13 cellular contexts compared by ENCODE assay signal in the genomic region with DNA sequence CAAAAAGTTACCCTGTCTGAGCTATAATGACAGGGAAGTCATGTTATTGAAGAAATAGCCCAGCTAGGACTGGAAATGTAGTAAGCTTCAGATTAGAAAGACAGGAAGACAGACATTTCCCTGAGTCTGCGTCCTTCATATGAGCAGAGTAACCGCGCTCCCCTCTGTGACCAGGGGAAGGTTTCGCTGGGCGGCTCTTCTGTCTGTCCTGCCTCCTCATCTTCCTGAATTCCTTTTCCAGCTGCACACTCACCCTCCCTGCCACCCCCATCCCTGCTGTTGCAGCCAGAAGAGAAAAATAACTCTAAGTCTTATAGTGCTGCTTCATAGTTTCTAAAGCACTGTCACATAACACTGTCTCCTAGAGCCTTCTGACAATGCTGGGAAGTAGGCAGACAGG. TPM values are rescaled to one million over a fixed set of nuclear protein-coding genes. Genes with fewer than 3 reads are reported as not detected.
DNase-seq lines count a peak whose midpoint lies in the region; ATAC-seq, FAIRE-seq and TF ChIP-seq lines count a peak whose summit lies in the region.
"Had no signal": no experiment of that assay in that cellular context is flagged by ENCODE, and none has a peak within 500 bp of the region (broad histone marks: within the 10 kb centered on the region; RNA-seq: fewer than 3 reads in every experiment).

No MANE protein-coding gene starts in this region.

- no peak overlapping the region for H3K9ac ChIP-seq in kidney (ENCODE audit: low read length in 2 of 2)
- peak overlapping the region in 1 of 3 donors; percentile 26 for H3K9ac ChIP-seq in skeletal muscle tissue (ENCODE audit: low read depth in 1 of 3, low read length in 3 of 3)

- H3K4me1 ChIP-seq in kidney (ENCODE audit: control insufficient read depth in 1 of 2, insufficient read depth in 1 of 2, low read depth in 1 of 2, low read length in 2 of 2) (peaks cover 33 to 45% of the 10 kb centered on the region in 2 donors), skeletal muscle tissue (ENCODE audit: control insufficient read depth in 3 of 3, insufficient read depth in 3 of 3, low read length in 3 of 3) (peaks cover 64 to 86% (median 77%) of the 10 kb centered on the region in 3 donors)

- intact Hi-C loops in kidney (cut with DNase I), result no loop called here

- no peak for FAIRE-seq in kidney (lab: Jason Lieb, UNC)
- FAIRE-seq in H54 (lab: Jason Lieb, UNC), result no peak
- no peak for FAIRE-seq in HTR-8/SVneo (lab: Jason Lieb, UNC)

- TF ChIP-seq CTCF in kidney (IDR thresholded peaks at IDR 0.05; ENCODE audit: borderline replicate concordance, extremely low read depth, insufficient read depth) (no peak), GM13977 (IDR thresholded peaks at IDR 0.05; ENCODE audit: extremely low read depth, insufficient read depth, missing control alignments) (no peak)

- DNase-seq in GDM1 (lab: John Stamatoyannopoulos, UW) (peak; percentile 13), kidney (no peak), H54 (ENCODE audit: insufficient read length, low spot score) (no peak), HTR-8/SVneo (ENCODE audit: insufficient read length, low spot score) (no peak), GM13977 (ENCODE audit: low spot score) (no peak)
- DNase-seq: activated CD4-positive, alpha-beta T cell treated with anti-CD3 and anti-CD28 coated beads for 1 hour; activated naive CD4-positive, alpha-beta T cell treated with anti-CD3 and anti-CD28 coated beads for 36 hours; CD4-positive, alpha-beta T cell; NCI-H187 treated with DMSO at 0.1 percent for 48 hours had no signal

- H3K36me3 ChIP-seq in kidney (ENCODE audit: control insufficient read depth in 1 of 2, insufficient read depth in 2 of 2, low read length in 2 of 2), result peaks cover 4 to 20% of the 10 kb centered on the region in 2 donors
- peaks cover 3 to 19% (median 11%) of the 10 kb centered on the region in 3 donors for H3K36me3 ChIP-seq in skeletal muscle tissue (ENCODE audit: control insufficient read depth in 3 of 3, insufficient read depth in 3 of 3, low read length in 3 of 3)

- H3K27me3 ChIP-seq in skeletal muscle tissue (ENCODE audit: control insufficient read depth in 3 of 3, insufficient read depth in 3 of 3, low read length in 3 of 3), result no peaks in the 10 kb centered on the region

- TF ChIP-seq POLR2A in H54 (IDR thresholded peaks at IDR 0.05; ENCODE audit: low read depth, low read length), result no peak

- no peak overlapping the region for H3K4me3 ChIP-seq in kidney (ENCODE audit: low read length in 2 of 2)
- H3K4me3 ChIP-seq in skeletal muscle tissue (ENCODE audit: low read length in 3 of 3), result peak overlapping the region; percentile 4 to 31 (median 23)

- in situ Hi-C loops in GM13977 (cut with MboI; ENCODE audit: low pct_unique_long_range_greater_than_20kb, low sequenced_read_pairs, unreplicated experiment), result no loop called here

- no peaks in the 10 kb centered on the region for H3K9me3 ChIP-seq in kidney (ENCODE audit: control insufficient read depth in 1 of 2, low read length in 2 of 2)
- H3K9me3 ChIP-seq in skeletal muscle tissue (ENCODE audit: control insufficient read depth in 3 of 3, low read length in 3 of 3), result no peaks in the 10 kb centered on the region

- peak overlapping the region; percentile 83 for H3K27ac ChIP-seq in cingulate gyrus (ENCODE audit: low read depth, low read length)
- peak overlapping the region; percentile 33 to 86 for H3K27ac ChIP-seq in kidney (ENCODE audit: low read depth in 2 of 2, low read length in 2 of 2)
- H3K27ac ChIP-seq in skeletal muscle tissue (ENCODE audit: low read depth, low read length), result peak overlapping the region; percentile 84
- H3K27ac ChIP-seq: epithelial cell of prostate had no signal

- ATAC-seq in GM21447 (IDR thresholded peaks at IDR 0.05; ENCODE audit: unreplicated experiment), result no peak

RNA-seq across cellular contexts. Expression of gene SPARC, which starts 8.6 kb away (rescaled TPM):
- 637 TPM for total RNA-seq in kidney
- polyA plus RNA-seq in kidney (ENCODE audit: insufficient read depth, low read depth, low replicate concordance), result 581 TPM
- total RNA-seq in skeletal muscle tissue, result 1,314 TPM

Comparison
In these comparisons a context has a peak if more than half of its experiments do, and no peak if none do; other contexts are left out.
1. H3K4me3 ChIP-seq: peak in skeletal muscle tissue (3 of 3); none in kidney (0 of 2).
2. Peak in every context shown above with its lines, with median percentiles within 50 percentile points of each other: H3K27ac ChIP-seq.